20 cellular contexts compared by ENCODE assay signal in genomic region chr2:10201201-10201600, GRCh38.
"Had no signal": no experiment of that assay in that cellular context is flagged by ENCODE, and none has a peak within 500 bp of the region (broad histone marks: within the 10 kb centered on the region; RNA-seq: fewer than 3 reads in every experiment).

No MANE protein-coding gene starts in this region.

- H3K27ac Mint-ChIP-seq: IgD-negative memory B cell had no signal

- H3K36me3 Mint-ChIP-seq: IgD-negative memory B cell had no signal

- H3K4me3 Mint-ChIP-seq: IgD-negative memory B cell had no signal

- H3K9me3 ChIP-seq: SK-N-SH had no signal

- H3K4me3 ChIP-seq: K562 had no signal

- DNase-seq: Kasumi-1, MM.1S, NCI-H1092 treated with DMSO at 0.1 percent for 48 hours, NCI-H1436, NCI-H187, NCI-H2029, NCI-H2081 treated with DMSO at 0.1 percent for 48 hours, NCI-H2171, NCI-H226, NCI-H446, NCI-H510A, NCI-H524 treated with DMSO at 0.1 percent for 48 hours, NCI-H69, NCI-H774, PC-3, SHP77, SK-N-SH had no signal

- H3K9me3 Mint-ChIP-seq: IgD-negative memory B cell had no signal

- ATAC-seq: K562, Panc1, PC-3 had no signal

- H3K27me3 Mint-ChIP-seq: IgD-negative memory B cell had no signal
